Comparison of ENCODE assay signal across 2 cellular contexts in genomic region chr17:62092784-62093183, GRCh38.
TF ChIP-seq lines count a peak whose summit lies in the region.

No MANE protein-coding gene starts in this region.

TF ChIP-seq in A549, 52 proteins besides CTCF, POLR2A, EP300 and RAD21:
- TF ChIP-seq EHF (CRISPR knock-in tag; IDR thresholded peaks at IDR 0.05) = no peak
- no peak for TF ChIP-seq TFCP2L1 (CRISPR knock-in tag; IDR thresholded peaks at IDR 0.05)
- TF ChIP-seq, protein P1, sequence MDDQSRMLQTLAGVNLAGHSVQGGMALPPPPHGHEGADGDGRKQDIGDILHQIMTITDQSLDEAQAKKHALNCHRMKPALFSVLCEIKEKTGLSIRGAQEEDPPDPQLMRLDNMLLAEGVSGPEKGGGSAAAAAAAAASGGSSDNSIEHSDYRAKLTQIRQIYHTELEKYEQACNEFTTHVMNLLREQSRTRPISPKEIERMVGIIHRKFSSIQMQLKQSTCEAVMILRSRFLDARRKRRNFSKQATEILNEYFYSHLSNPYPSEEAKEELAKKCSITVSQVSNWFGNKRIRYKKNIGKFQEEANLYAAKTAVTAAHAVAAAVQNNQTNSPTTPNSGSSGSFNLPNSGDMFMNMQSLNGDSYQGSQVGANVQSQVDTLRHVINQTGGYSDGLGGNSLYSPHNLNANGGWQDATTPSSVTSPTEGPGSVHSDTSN (IDR thresholded peaks at IDR 0.05) = no peak
- no peak for TF ChIP-seq FOSL2 (IDR thresholded peaks at IDR 0.05)
- no peak for TF ChIP-seq FOSL2 (CRISPR knock-in tag; IDR thresholded peaks at IDR 0.05)
- TF ChIP-seq HDAC2 (IDR thresholded peaks at IDR 0.05) = no peak
- no peak for TF ChIP-seq FOXS1 (CRISPR knock-in tag; IDR thresholded peaks at IDR 0.05)
- TF ChIP-seq HOXB5 (CRISPR knock-in tag; IDR thresholded peaks at IDR 0.05) = no peak
- TF ChIP-seq, protein P2, sequence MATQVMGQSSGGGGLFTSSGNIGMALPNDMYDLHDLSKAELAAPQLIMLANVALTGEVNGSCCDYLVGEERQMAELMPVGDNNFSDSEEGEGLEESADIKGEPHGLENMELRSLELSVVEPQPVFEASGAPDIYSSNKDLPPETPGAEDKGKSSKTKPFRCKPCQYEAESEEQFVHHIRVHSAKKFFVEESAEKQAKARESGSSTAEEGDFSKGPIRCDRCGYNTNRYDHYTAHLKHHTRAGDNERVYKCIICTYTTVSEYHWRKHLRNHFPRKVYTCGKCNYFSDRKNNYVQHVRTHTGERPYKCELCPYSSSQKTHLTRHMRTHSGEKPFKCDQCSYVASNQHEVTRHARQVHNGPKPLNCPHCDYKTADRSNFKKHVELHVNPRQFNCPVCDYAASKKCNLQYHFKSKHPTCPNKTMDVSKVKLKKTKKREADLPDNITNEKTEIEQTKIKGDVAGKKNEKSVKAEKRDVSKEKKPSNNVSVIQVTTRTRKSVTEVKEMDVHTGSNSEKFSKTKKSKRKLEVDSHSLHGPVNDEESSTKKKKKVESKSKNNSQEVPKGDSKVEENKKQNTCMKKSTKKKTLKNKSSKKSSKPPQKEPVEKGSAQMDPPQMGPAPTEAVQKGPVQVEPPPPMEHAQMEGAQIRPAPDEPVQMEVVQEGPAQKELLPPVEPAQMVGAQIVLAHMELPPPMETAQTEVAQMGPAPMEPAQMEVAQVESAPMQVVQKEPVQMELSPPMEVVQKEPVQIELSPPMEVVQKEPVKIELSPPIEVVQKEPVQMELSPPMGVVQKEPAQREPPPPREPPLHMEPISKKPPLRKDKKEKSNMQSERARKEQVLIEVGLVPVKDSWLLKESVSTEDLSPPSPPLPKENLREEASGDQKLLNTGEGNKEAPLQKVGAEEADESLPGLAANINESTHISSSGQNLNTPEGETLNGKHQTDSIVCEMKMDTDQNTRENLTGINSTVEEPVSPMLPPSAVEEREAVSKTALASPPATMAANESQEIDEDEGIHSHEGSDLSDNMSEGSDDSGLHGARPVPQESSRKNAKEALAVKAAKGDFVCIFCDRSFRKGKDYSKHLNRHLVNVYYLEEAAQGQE (IDR thresholded peaks at IDR 0.05) = no peak
- no peak for TF ChIP-seq CBX8 (IDR thresholded peaks at IDR 0.05)
- TF ChIP-seq, protein P3, sequence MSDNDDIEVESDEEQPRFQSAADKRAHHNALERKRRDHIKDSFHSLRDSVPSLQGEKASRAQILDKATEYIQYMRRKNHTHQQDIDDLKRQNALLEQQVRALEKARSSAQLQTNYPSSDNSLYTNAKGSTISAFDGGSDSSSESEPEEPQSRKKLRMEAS (IDR thresholded peaks at IDR 0.05) = no peak

TF ChIP-seq in HepG2, 621 proteins besides CTCF, POLR2A, EP300 and RAD21:
- TF ChIP-seq ZNF24 (IDR thresholded peaks at IDR 0.05) = no peak
- peak; percentile 84 for TF ChIP-seq ZNF12 (CRISPR knock-in tag; IDR thresholded peaks at IDR 0.05)
TF ChIP-seq in HepG2: peak in this region for 1.
